8 cellular contexts compared by ENCODE assay signal in the genomic region with DNA sequence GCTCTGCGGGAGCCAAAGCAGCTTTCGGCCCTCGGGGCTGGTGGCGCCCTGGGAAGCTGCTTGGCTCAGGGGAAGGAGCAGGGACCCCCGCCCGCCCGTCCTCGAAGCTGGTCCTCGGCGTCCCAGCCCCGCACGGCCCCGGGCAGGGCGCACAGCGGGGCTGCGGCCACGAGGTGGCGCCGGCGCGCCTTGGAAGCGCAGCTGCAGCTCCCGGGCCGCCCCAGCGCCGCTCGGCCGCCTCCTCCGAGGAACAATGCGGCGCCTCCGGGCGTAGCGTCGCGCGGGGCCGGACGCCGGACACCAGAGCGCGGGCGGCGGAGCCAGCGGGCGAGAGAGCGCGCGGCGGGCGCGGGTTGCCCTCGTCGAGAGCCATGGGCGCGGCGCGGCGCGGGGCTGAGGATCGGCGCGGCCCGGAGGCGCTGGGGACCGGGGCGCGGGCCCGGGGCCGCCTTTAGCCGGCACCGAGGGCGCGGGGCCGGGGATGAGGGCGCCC. TPM values are rescaled to one million over a fixed set of nuclear protein-coding genes. Genes with fewer than 3 reads are reported as not detected.
A peak's percentile ranks its signal among the peaks of the same experiment; 100 is the strongest.
DNase-seq lines count a peak whose midpoint lies in the region; ATAC-seq, FAIRE-seq and TF ChIP-seq lines count a peak whose summit lies in the region.

A gene with protein sequence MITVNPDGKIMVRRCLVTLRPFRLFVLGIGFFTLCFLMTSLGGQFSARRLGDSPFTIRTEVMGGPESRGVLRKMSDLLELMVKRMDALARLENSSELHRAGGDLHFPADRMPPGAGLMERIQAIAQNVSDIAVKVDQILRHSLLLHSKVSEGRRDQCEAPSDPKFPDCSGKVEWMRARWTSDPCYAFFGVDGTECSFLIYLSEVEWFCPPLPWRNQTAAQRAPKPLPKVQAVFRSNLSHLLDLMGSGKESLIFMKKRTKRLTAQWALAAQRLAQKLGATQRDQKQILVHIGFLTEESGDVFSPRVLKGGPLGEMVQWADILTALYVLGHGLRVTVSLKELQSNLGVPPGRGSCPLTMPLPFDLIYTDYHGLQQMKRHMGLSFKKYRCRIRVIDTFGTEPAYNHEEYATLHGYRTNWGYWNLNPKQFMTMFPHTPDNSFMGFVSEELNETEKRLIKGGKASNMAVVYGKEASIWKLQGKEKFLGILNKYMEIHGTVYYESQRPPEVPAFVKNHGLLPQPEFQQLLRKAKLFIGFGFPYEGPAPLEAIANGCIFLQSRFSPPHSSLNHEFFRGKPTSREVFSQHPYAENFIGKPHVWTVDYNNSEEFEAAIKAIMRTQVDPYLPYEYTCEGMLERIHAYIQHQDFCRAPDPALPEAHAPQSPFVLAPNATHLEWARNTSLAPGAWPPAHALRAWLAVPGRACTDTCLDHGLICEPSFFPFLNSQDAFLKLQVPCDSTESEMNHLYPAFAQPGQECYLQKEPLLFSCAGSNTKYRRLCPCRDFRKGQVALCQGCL (plus strand): TSS at position 229 of the 493 bp plus-strand sequence. CDS start 626 bp downstream, outside the sequence.

- 0 to 1% methylated on average over 26 to 76 of the region's 76 CpGs for WGBS in pancreas, 2 donors
- 1% methylated on average over 30 of the region's 76 CpGs; no CpG with 5 or more reads in 1 of the 2 donors for WGBS in testis, 2 donors

- intact Hi-C loops in activated naive CD4-positive, alpha-beta T cell treated with anti-CD3 and anti-CD28 coated beads for 36 hours (cut with micrococcal nuclease), result loop anchor here (1.0 to 5.0 kb wide), 3 partner anchors 51 to 379 kb away; no protein-coding TSS in a partner anchor
- intact Hi-C loops in pancreas (cut with DNase I) (loop anchor here (5.0 to 10.0 kb wide), 3 partner anchors 187 to 377 kb away; no protein-coding TSS in a partner anchor), testis (cut with DNase I; ENCODE audit: low total_unique reads) (loop anchor here (5.0 to 10.0 kb wide), 2 partner anchors 184 to 377 kb away; no protein-coding TSS in a partner anchor)

- H3K9me3 Mint-ChIP-seq in activated naive CD4-positive, alpha-beta T cell treated with anti-CD3 and anti-CD28 coated beads for 36 hours, result no peaks in the 10 kb centered on the region

- DNase-seq in 8988T (peak; percentile 96), GM12892 (ENCODE audit: insufficient read length) (peak; percentile 96), HuH-7 (ENCODE audit: low spot score) (peak; percentile 96), SHP77 (lab: John Stamatoyannopoulos, UW) (peak; percentile 69 to 89), germinal center (ENCODE audit: low spot score) (peak; percentile 90), pancreas (peak; percentile 61 to 97 (median 80)), testis (peak; percentile 83)
- DNase-seq in activated naive CD4-positive, alpha-beta T cell treated with anti-CD3 and anti-CD28 coated beads for 36 hours, result peak; percentile 73

- H3K27ac Mint-ChIP-seq in activated naive CD4-positive, alpha-beta T cell treated with anti-CD3 and anti-CD28 coated beads for 36 hours, result no peak within 1 kb of the TSS

- H3K27ac ChIP-seq in pancreas, result no peak within 1 kb of the TSS
- H3K27ac ChIP-seq in testis, result no peak within 1 kb of the TSS

- peaks cover 7% of the 10 kb centered on the region for H3K4me1 Mint-ChIP-seq in activated naive CD4-positive, alpha-beta T cell treated with anti-CD3 and anti-CD28 coated beads for 36 hours (ENCODE audit: low read depth)

- peak; percentile 92 for FAIRE-seq in GM12892 (lab: Jason Lieb, UNC)
- FAIRE-seq in pancreas (lab: Jason Lieb, UNC), result no peak

- H3K36me3 ChIP-seq in pancreas (no peaks in the 10 kb centered on the region), testis (ENCODE audit: low read depth, missing control alignments) (no peaks in the 10 kb centered on the region)

- TF ChIP-seq POLR2A in GM12892 (IDR thresholded peaks at IDR 0.05; ENCODE audit: low read depth, low read length) (no peak), testis (IDR thresholded peaks at IDR 0.05) (no peak)

- peak within 1 kb of the TSS in 2 of 4 donors; percentile 31 to 35 for H3K4me3 ChIP-seq in pancreas
- peak within 1 kb of the TSS; percentile 29 to 32 for H3K4me3 ChIP-seq in testis

- H3K27me3 Mint-ChIP-seq in activated naive CD4-positive, alpha-beta T cell treated with anti-CD3 and anti-CD28 coated beads for 36 hours (ENCODE audit: low read depth), result peaks cover 21% of the 10 kb centered on the region

- H3K4me1 ChIP-seq in pancreas (no peaks in the 10 kb centered on the region), testis (no peaks in the 10 kb centered on the region)

- H3K36me3 Mint-ChIP-seq in activated naive CD4-positive, alpha-beta T cell treated with anti-CD3 and anti-CD28 coated beads for 36 hours (ENCODE audit: low read depth), result no peaks in the 10 kb centered on the region

- H3K9me3 ChIP-seq in pancreas, result no peaks in the 10 kb centered on the region
- no peaks in the 10 kb centered on the region for H3K9me3 ChIP-seq in testis

- H3K27me3 ChIP-seq in pancreas (peaks cover 0 to 12% (median 2%) of the 10 kb centered on the region in 4 donors), testis (peaks cover 5% of the 10 kb centered on the region)

- CTCF ChIA-PET in activated naive CD4-positive, alpha-beta T cell treated with anti-CD3 and anti-CD28 coated beads for 36 hours (lab: Charles Lee), result interaction anchor here (0.5 to 2.0 kb wide), 16 partner anchors 12 to 265 kb away, joined by 3 to 20 read pairs (median 4); no protein-coding TSS in a partner anchor

- TF ChIP-seq CTCF in pancreas (IDR thresholded peaks at IDR 0.05) (peak; percentile 67 to 84 (median 76)), testis (IDR thresholded peaks at IDR 0.05) (peak; percentile 79 to 90 (median 83))

- peak within 1 kb of the TSS; percentile 59 for H3K4me3 Mint-ChIP-seq in activated naive CD4-positive, alpha-beta T cell treated with anti-CD3 and anti-CD28 coated beads for 36 hours

- peak; percentile 97 to 99 (median 98) for ATAC-seq in pancreas

RNA-seq across cellular contexts. Expression of the gene that starts here (rescaled TPM):
- not detected for polyA plus RNA-seq in GM12892 (2012; ENCODE audit: missing spikeins)
- under 1 TPM in 1 of 2 experiments, not detected in 1; 0.19 TPM for total RNA-seq in activated naive CD4-positive, alpha-beta T cell treated with anti-CD3 and anti-CD28 coated beads for 36 hours
- total RNA-seq in pancreas (under 1 TPM in 5 of 6 donors, not detected in 1; 0.21 to 0.38 (median 0.25) TPM), testis (10 to 100 TPM in 1 of 2 donors, 1 to 10 TPM in 1; 9.0 to 10.9 TPM)
- polyA plus RNA-seq in pancreas (1 to 10 TPM in 1 of 2 donors, under 1 TPM in 1; 0.23 to 1.2 TPM), testis (ENCODE audit: insufficient read depth, low read depth, low replicate concordance) (4.6 TPM)

Comparison
In these comparisons a context has a peak if more than half of its experiments do, and no peak if none do; other contexts are left out.
1. RNA of the gene that starts here (total RNA-seq): 9.0 to 10.9 TPM in testis; 0.21 to 0.38 TPM in pancreas and 0.19 TPM in activated naive CD4-positive, alpha-beta T cell treated with anti-CD3 and anti-CD28 coated beads for 36 hours; every median in the first group is over 4 times any median in the second.
2. Peak in DNase-seq in activated naive CD4-positive, alpha-beta T cell treated with anti-CD3 and anti-CD28 coated beads for 36 hours; RNA of the gene not detected or under 1 TPM.
3. Peak in every context shown above with its lines, with median percentiles within 50 percentile points of each other: DNase-seq.